ENCODE assay signal across 13 cellular contexts in the genomic region with DNA sequence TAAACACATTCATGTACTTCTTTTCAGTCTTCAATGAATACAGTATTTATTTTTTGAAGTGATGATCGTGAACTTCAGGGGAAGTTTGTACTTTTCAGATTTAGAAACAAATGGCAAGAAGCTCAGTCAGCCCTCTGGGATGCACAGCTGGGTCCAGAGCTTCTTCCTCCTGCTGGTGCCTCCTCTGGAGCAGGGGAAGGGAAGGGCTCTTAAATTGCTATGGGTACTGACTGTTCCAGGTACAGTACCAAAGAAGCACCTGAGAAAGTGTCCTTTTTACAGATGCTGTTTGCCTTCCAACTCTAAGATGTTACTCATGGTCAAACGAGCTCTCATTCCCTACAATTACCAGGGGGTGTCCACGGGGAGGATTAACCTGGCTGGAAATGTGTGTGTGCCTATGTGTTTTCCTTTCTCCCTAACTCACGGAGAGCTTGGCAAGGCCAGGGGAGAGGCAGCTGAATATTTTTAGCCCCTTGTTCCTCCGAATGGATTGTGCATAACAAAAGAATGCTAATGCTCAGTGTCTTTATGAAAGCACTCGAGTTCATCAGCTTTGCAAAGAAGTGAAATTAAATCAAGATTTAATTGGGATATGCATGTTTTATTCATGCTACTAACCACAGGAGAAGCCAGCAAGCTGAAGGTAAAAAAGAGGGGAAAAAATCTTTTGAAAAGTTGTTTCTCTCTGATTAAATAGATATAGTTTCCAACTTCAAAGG.
A peak's percentile ranks its signal among the peaks of the same experiment; 100 is the strongest.
DNase-seq lines count a peak whose midpoint lies in the region; ATAC-seq and TF ChIP-seq lines count a peak whose summit lies in the region.
"Had no signal": no experiment of that assay in that cellular context is flagged by ENCODE, and none has a peak within 500 bp of the region (broad histone marks: within the 10 kb centered on the region; RNA-seq: fewer than 3 reads in every experiment).

No MANE protein-coding gene starts in this region.

- H3K4me3 ChIP-seq in GM23338 = peak overlapping the region; percentile 31
- H3K4me3 ChIP-seq in HUES48 (ENCODE audit: low read depth, low read length) = peak overlapping the region; percentile 25; the same call in 1 of the 2 replicates
- H3K4me3 ChIP-seq: BLaER1 had no signal

- peak; percentile 14 for DNase-seq in GM23338 (ENCODE audit: low spot score)
- DNase-seq in WTC11 (ENCODE audit: low spot score) = no peak
- peak; percentile 3 for DNase-seq in iPS DF 19.7 (ENCODE audit: low read depth, low spot score)
- DNase-seq in stimulated activated CD4-positive, alpha-beta T cell treated with anti-CD3 and anti-CD28 coated beads, Interleukin-12 subunit alpha, Interleukin-12 subunit beta, amount 100 ng/mL, for 4 hours = no peak
- DNase-seq in endothelial cell (ENCODE audit: low spot score) = no peak
- DNase-seq in NK-92 (lab: John Stamatoyannopoulos, UW; ENCODE audit: unreplicated experiment) = no peak
- DNase-seq: Caco-2; CD8-positive, alpha-beta memory T cell; GF-D8 had no signal

- H3K9me3 ChIP-seq in HUES48 (ENCODE audit: control insufficient read depth, insufficient read depth, low read length) = peaks cover 9% of the 10 kb centered on the region; the same call in 1 of the 2 replicates

- H3K4me1 ChIP-seq in GM23338 (ENCODE audit: insufficient read depth) = peaks cover 14% of the 10 kb centered on the region
- H3K4me1 ChIP-seq in HUES48 (ENCODE audit: control insufficient read depth, insufficient read depth, low read length) = peaks cover 15% of the 10 kb centered on the region
- H3K4me1 ChIP-seq: BLaER1, Caco-2 had no signal

- ATAC-seq in GM23338 (peak; percentile 68), WTC11 (peak; percentile 69), HG02938 (IDR thresholded peaks at IDR 0.05; ENCODE audit: unreplicated experiment) (no peak)
- ATAC-seq: HepG2 had no signal

- H3K27ac ChIP-seq in GM23338 (ENCODE audit: low read depth) = no peak overlapping the region
- no peak overlapping the region for H3K27ac ChIP-seq in HUES48 (ENCODE audit: low read depth, low read length)
- H3K27ac ChIP-seq: BLaER1 had no signal

- H4K20me1 ChIP-seq in GM23338 (replicated peaks; ENCODE audit: insufficient read depth) = no peaks in the 10 kb centered on the region
- H4K20me1 ChIP-seq: BLaER1 had no signal

- no peak overlapping the region for H3K9ac ChIP-seq in HUES48 (ENCODE audit: low read depth, low read length)
- H3K9ac ChIP-seq: BLaER1 had no signal

- H3K9me3 Mint-ChIP-seq in GM23338 (peaks cover 32% of the 10 kb centered on the region), WTC11 (peaks cover 45% of the 10 kb centered on the region), endothelial cell (ENCODE audit: unreplicated experiment) (peaks cover 9% of the 10 kb centered on the region)

- POLR2A ChIA-PET in WTC11 (lab: Charles Lee) = no interaction called here

- H3K27ac Mint-ChIP-seq in GM23338 = no peak overlapping the region
- H3K27ac Mint-ChIP-seq in WTC11 = peak overlapping the region; percentile 60; the same call in 1 of the 2 replicates
- no peak overlapping the region for H3K27ac Mint-ChIP-seq in endothelial cell (ENCODE audit: unreplicated experiment)
- H3K27ac Mint-ChIP-seq: CD8-positive, alpha-beta memory T cell had no signal

- H3K4me1 Mint-ChIP-seq in GM23338 = peaks cover 13% of the 10 kb centered on the region; the same call in 2 of the 3 replicates
- H3K4me1 Mint-ChIP-seq in WTC11 = peaks cover 16% of the 10 kb centered on the region
- no peaks in the 10 kb centered on the region for H3K4me1 Mint-ChIP-seq in endothelial cell (ENCODE audit: unreplicated experiment)
- H3K4me1 Mint-ChIP-seq: CD8-positive, alpha-beta memory T cell had no signal

- H2AFZ ChIP-seq in GM23338 = no peak overlapping the region

- CTCF ChIA-PET in WTC11 (lab: Charles Lee) = interaction anchor here (0.7 to 1.2 kb wide), 2 partner anchors 137 to 139 kb away, joined by 3 read pairs; no protein-coding TSS in a partner anchor

- H3K79me2 ChIP-seq in GM23338 (replicated peaks; ENCODE audit: insufficient read depth) = no peaks in the 10 kb centered on the region

- H3K27me3 Mint-ChIP-seq in GM23338 (ENCODE audit: insufficient read depth, low read depth, poor library complexity) (peaks cover 1% of the 10 kb centered on the region), WTC11 (ENCODE audit: low read depth) (no peaks in the 10 kb centered on the region), endothelial cell (ENCODE audit: unreplicated experiment) (peaks cover 3% of the 10 kb centered on the region)

- H3K36me3 Mint-ChIP-seq in GM23338 (ENCODE audit: low read depth) (peaks cover 20% of the 10 kb centered on the region; the same call in 2 of the 3 replicates), WTC11 (peaks cover 22% of the 10 kb centered on the region), endothelial cell (ENCODE audit: low read depth, unreplicated experiment) (peaks cover 8% of the 10 kb centered on the region)

- H3K36me3 ChIP-seq in GM23338 (ENCODE audit: insufficient read depth) (peaks cover 3% of the 10 kb centered on the region; the same call in 1 of the 2 replicates), HUES48 (ENCODE audit: control insufficient read depth, insufficient read depth, low read length) (no peaks in the 10 kb centered on the region)
- H3K36me3 ChIP-seq: BLaER1 had no signal

- peak overlapping the region; percentile 47 for H3K4me3 Mint-ChIP-seq in GM23338
- H3K4me3 Mint-ChIP-seq in WTC11 = peak overlapping the region; percentile 24; the same call in 1 of the 2 replicates
- no peak overlapping the region for H3K4me3 Mint-ChIP-seq in endothelial cell (ENCODE audit: unreplicated experiment)
- H3K4me3 Mint-ChIP-seq: CD8-positive, alpha-beta memory T cell had no signal

- H3F3A ChIP-seq in GM23338 (replicated peaks; ENCODE audit: low read depth) = no peaks in the 10 kb centered on the region

- H3K27me3 ChIP-seq in GM23338 (ENCODE audit: insufficient read depth) (no peaks in the 10 kb centered on the region), HUES48 (ENCODE audit: control insufficient read depth, insufficient read depth, low read length) (no peaks in the 10 kb centered on the region)
- H3K27me3 ChIP-seq: BLaER1 had no signal

- H3K4me2 ChIP-seq in GM23338 = peak overlapping the region; percentile 71
- H3K4me2 ChIP-seq: BLaER1 had no signal

- no peak for TF ChIP-seq CTCF in GM23338 (conservative IDR thresholded peaks at IDR 0.05; ENCODE audit: low read depth in 2 of 2)
- no peak for TF ChIP-seq CTCF in WTC11 (IDR thresholded peaks at IDR 0.05)
- TF ChIP-seq CTCF in endothelial cell (IDR thresholded peaks at IDR 0.05; ENCODE audit: unreplicated experiment) = no peak

- H3K9me2 ChIP-seq in GM23338 (ENCODE audit: insufficient read depth) = peaks cover 6% of the 10 kb centered on the region

TF ChIP-seq in GM23338, 12 proteins besides CTCF, POLR2A, EP300 and RAD21 (continues in another document):
- TF ChIP-seq NANOG (IDR thresholded peaks at IDR 0.05; ENCODE audit: borderline replicate concordance) (no peak), CREB1 (CRISPR knock-in tag; IDR thresholded peaks at IDR 0.05; ENCODE audit: low read depth) (no peak), ZNF114 (CRISPR knock-in tag; IDR thresholded peaks at IDR 0.05) (no peak), EZH2 (IDR thresholded peaks at IDR 0.05; ENCODE audit: low read depth, unreplicated experiment) (no peak), EZH2phosphoT487 (IDR thresholded peaks at IDR 0.05; ENCODE audit: unreplicated experiment) (no peak), STAT1 (IDR thresholded peaks at IDR 0.05; ENCODE audit: unreplicated experiment) (no peak), POLR2AphosphoS5 (IDR thresholded peaks at IDR 0.05; ENCODE audit: low read depth) (no peak), JUNB (IDR thresholded peaks at IDR 0.05; ENCODE audit: unreplicated experiment) (no peak), ETS1 (IDR thresholded peaks at IDR 0.05) (no peak)

TF ChIP-seq in WTC11, 78 proteins besides CTCF, POLR2A, EP300 and RAD21 (continues in another document):
- TF ChIP-seq IRF2 (CRISPR knock-in tag; IDR thresholded peaks at IDR 0.05; ENCODE audit: borderline replicate concordance, low read depth) = no peak
- no peak for TF ChIP-seq RORB (CRISPR knock-in tag; IDR thresholded peaks at IDR 0.05)
- no peak for TF ChIP-seq ELF4 (CRISPR knock-in tag; IDR thresholded peaks at IDR 0.05; ENCODE audit: low read depth)
- TF ChIP-seq RELA (CRISPR knock-in tag; IDR thresholded peaks at IDR 0.05; ENCODE audit: borderline replicate concordance) = no peak
- TF ChIP-seq, protein P1, sequence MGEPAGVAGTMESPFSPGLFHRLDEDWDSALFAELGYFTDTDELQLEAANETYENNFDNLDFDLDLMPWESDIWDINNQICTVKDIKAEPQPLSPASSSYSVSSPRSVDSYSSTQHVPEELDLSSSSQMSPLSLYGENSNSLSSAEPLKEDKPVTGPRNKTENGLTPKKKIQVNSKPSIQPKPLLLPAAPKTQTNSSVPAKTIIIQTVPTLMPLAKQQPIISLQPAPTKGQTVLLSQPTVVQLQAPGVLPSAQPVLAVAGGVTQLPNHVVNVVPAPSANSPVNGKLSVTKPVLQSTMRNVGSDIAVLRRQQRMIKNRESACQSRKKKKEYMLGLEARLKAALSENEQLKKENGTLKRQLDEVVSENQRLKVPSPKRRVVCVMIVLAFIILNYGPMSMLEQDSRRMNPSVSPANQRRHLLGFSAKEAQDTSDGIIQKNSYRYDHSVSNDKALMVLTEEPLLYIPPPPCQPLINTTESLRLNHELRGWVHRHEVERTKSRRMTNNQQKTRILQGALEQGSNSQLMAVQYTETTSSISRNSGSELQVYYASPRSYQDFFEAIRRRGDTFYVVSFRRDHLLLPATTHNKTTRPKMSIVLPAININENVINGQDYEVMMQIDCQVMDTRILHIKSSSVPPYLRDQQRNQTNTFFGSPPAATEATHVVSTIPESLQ (CRISPR knock-in tag; IDR thresholded peaks at IDR 0.05) = no peak
- TF ChIP-seq MYBL2 (CRISPR knock-in tag; IDR thresholded peaks at IDR 0.05) = no peak
- TF ChIP-seq SOX15 (CRISPR knock-in tag; IDR thresholded peaks at IDR 0.05) = no peak

Comparison
In these comparisons a context has a peak if more than half of its experiments do, and no peak if none do; other contexts are left out.
1. DNase-seq: peak in GM23338 (single experiment) and iPS DF 19.7 (single experiment); none in WTC11 (single experiment), stimulated activated CD4-positive, alpha-beta T cell treated with anti-CD3 and anti-CD28 coated beads, Interleukin-12 subunit alpha, Interleukin-12 subunit beta, amount 100 ng/mL, for 4 hours (single experiment), endothelial cell (single experiment) and NK-92 (single experiment).